26 cellular contexts compared by ENCODE assay signal in the genomic region with DNA sequence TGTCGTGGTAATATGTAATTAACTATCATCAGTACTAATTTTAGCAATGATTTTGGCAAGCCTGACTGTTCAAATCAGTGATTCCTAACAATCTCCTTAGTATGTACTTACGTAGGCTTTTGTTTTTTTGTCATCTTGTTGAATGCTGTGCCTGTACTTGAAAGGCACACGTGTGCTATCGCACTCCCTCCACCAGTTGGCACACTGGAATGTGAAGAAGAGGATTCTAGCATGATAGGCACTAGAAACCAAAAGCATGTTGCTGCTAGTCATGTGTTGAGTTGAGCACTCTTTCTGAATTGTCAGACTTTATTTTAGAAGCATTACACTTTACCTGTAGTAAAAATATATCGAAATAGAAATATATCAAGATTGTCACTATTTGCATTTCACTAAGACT.
"Had no signal": no experiment of that assay in that cellular context is flagged by ENCODE, and none has a peak within 500 bp of the region (broad histone marks: within the 10 kb centered on the region; RNA-seq: fewer than 3 reads in every experiment).

No MANE protein-coding gene starts in this region.

- ATAC-seq: activated CD8-positive, alpha-beta T cell treated with anti-CD3 and anti-CD28 coated beads for 36 hours; body of pancreas; Panc1; Right ventricle myocardium inferior; T-cell had no signal

- H3K27ac Mint-ChIP-seq: activated CD8-positive, alpha-beta T cell treated with anti-CD3 and anti-CD28 coated beads for 36 hours; activated naive CD4-positive, alpha-beta T cell treated with anti-CD3 and anti-CD28 coated beads, Interleukin-2, amount 50 U/mL, for 24 hours; activated T-helper 1 cell treated with anti-CD3 and anti-CD28 coated beads, Interleukin-12 subunit alpha, Interleukin-12 subunit beta, Interleukin-2, Interleukin-4 antibody, amounts not matched to agents 30 ng/mL and 10 ng/mL and 1 ng/mL, durations not matched to agents 14 hours and 24 hours and 36 hours had no signal

- DNase-seq: activated CD4-positive, CD25-positive, alpha-beta regulatory T cell; activated CD8-positive, alpha-beta memory T cell treated with anti-CD3 and anti-CD28 coated beads, Interleukin-2, amount 50 U/mL, for 4 hours; activated CD8-positive, alpha-beta T cell treated with anti-CD3 and anti-CD28 coated beads for 36 hours; activated effector memory CD4-positive, alpha-beta T cell treated with Interleukin-2 at 50 U/mL for 16 hours; activated naive CD4-positive, alpha-beta T cell; body of pancreas; KG1; NCI-H1092 treated with DMSO at 0.1 percent for 48 hours; NCI-H1417 treated with DMSO at 0.1 percent for 48 hours; NCI-H1694; NCI-H2029 treated with DMSO at 0.1 percent for 48 hours; NCI-H510A treated with DMSO at 0.1 percent for 48 hours; NCI-H69; NK-92 treated with Interleukin-12 subunit alpha and Interleukin-12 subunit beta, amount 100 ng/mL, for 24 hours; OCI-M1; RPMI8226; T-cell; T-helper 2 cell; T1000 had no signal

- H3K9me3 Mint-ChIP-seq: activated CD8-positive, alpha-beta T cell treated with anti-CD3 and anti-CD28 coated beads for 36 hours; activated naive CD4-positive, alpha-beta T cell treated with anti-CD3 and anti-CD28 coated beads, Interleukin-2, amount 50 U/mL, for 24 hours; activated T-helper 1 cell treated with anti-CD3 and anti-CD28 coated beads, Interleukin-12 subunit alpha, Interleukin-12 subunit beta, Interleukin-2, Interleukin-4 antibody, amounts not matched to agents 30 ng/mL and 10 ng/mL and 1 ng/mL, durations not matched to agents 14 hours and 24 hours and 36 hours; T-cell had no signal

- H3K27me3 Mint-ChIP-seq: activated CD8-positive, alpha-beta T cell treated with anti-CD3 and anti-CD28 coated beads for 36 hours; activated naive CD4-positive, alpha-beta T cell treated with anti-CD3 and anti-CD28 coated beads, Interleukin-2, amount 50 U/mL, for 24 hours; T-cell had no signal

- H3K4me3 ChIP-seq: ascending aorta, body of pancreas, cardiac muscle cell, SK-N-MC had no signal

- H3K27ac ChIP-seq: ascending aorta, body of pancreas, cardiac muscle cell, SK-N-MC had no signal

- H3K27me3 ChIP-seq: ascending aorta, body of pancreas, cardiac muscle cell had no signal

- H3K4me3 Mint-ChIP-seq: activated CD8-positive, alpha-beta T cell treated with anti-CD3 and anti-CD28 coated beads for 36 hours; activated naive CD4-positive, alpha-beta T cell treated with anti-CD3 and anti-CD28 coated beads, Interleukin-2, amount 50 U/mL, for 24 hours; activated T-helper 1 cell treated with anti-CD3 and anti-CD28 coated beads, Interleukin-12 subunit alpha, Interleukin-12 subunit beta, Interleukin-2, Interleukin-4 antibody, amounts not matched to agents 30 ng/mL and 10 ng/mL and 1 ng/mL, durations not matched to agents 14 hours and 24 hours and 36 hours; T-cell had no signal

- H3K4me1 ChIP-seq: ascending aorta, body of pancreas had no signal
